In genomic region chr9:5825223-5825622, GRCh38 we compare ENCODE assay signal across 18 cellular contexts. TPM values are rescaled to one million over a fixed set of nuclear protein-coding genes. Genes with fewer than 3 reads are reported as not detected.
DNase-seq lines count a peak whose midpoint lies in the region; ATAC-seq, FAIRE-seq and TF ChIP-seq lines count a peak whose summit lies in the region.
"Had no signal": no experiment of that assay in that cellular context is flagged by ENCODE, and none has a peak within 500 bp of the region (broad histone marks: within the 10 kb centered on the region; RNA-seq: fewer than 3 reads in every experiment).

No MANE protein-coding gene starts in this region.

- CTCF ChIA-PET in activated CD8-positive, alpha-beta T cell treated with anti-CD3 and anti-CD28 coated beads, Interleukin-2, amount 10 ng/mL, durations not matched to agents 7 days and 5 days (lab: Charles Lee), result interaction anchor here (1.0 to 3.1 kb wide), 4 partner anchors 26 to 199 kb away, joined by 3 to 14 read pairs (median 4); no protein-coding TSS in a partner anchor

- peak overlapping the region in 1 of 2 donors; percentile 13 for H3K27ac Mint-ChIP-seq in activated naive CD4-positive, alpha-beta T cell treated with anti-CD3 and anti-CD28 coated beads, Interleukin-2, amount 50 U/mL, for 72 hours
- H3K27ac Mint-ChIP-seq in activated CD8-positive, alpha-beta T cell treated with anti-CD3 and anti-CD28 coated beads, Interleukin-2, amount 10 ng/mL, durations not matched to agents 7 days and 5 days, result no peak overlapping the region

- no peak overlapping the region for H3K4me3 ChIP-seq in uterus

- peak overlapping the region; percentile 74 for H3K27ac ChIP-seq in substantia nigra (ENCODE audit: low read depth, low read length, poor library complexity, severe bottlenecking)
- no peak overlapping the region for H3K27ac ChIP-seq in uterus

- no peaks in the 10 kb centered on the region for H3K27me3 ChIP-seq in uterus

- H3K27me3 Mint-ChIP-seq in activated CD8-positive, alpha-beta T cell treated with anti-CD3 and anti-CD28 coated beads, Interleukin-2, amount 10 ng/mL, durations not matched to agents 7 days and 5 days (ENCODE audit: low read depth), result no peaks in the 10 kb centered on the region
- H3K27me3 Mint-ChIP-seq: CD4-positive, alpha-beta T cell had no signal

- H3K36me3 ChIP-seq in uterus, result no peaks in the 10 kb centered on the region

- TF ChIP-seq CTCF in D721Med (IDR thresholded peaks at IDR 0.05; ENCODE audit: insufficient read depth, missing control alignments) (no peak), uterus (IDR thresholded peaks at IDR 0.05) (no peak)

- H3K9me3 ChIP-seq in uterus, result no peaks in the 10 kb centered on the region

- peaks cover 39% of the 10 kb centered on the region for H3K4me1 Mint-ChIP-seq in activated CD8-positive, alpha-beta T cell treated with anti-CD3 and anti-CD28 coated beads, Interleukin-2, amount 10 ng/mL, durations not matched to agents 7 days and 5 days (ENCODE audit: low read depth)

- no peaks in the 10 kb centered on the region for H3K4me1 ChIP-seq in uterus

- no peak for TF ChIP-seq POLR2A in uterus (IDR thresholded peaks at IDR 0.05)

- intact Hi-C loops in uterus (cut with DNase I; ENCODE audit: low total_unique reads), result no loop called here

- DNase-seq in activated naive CD4-positive, alpha-beta T cell treated with anti-CD3 and anti-CD28 coated beads, Interleukin-2, amount 50 U/mL, for 72 hours (ENCODE audit: low spot score in 2 of 2), result no peak
- no peak for DNase-seq in activated naive CD4-positive, alpha-beta T cell treated with Interleukin-2 at 50 U/mL for 16 hours
- DNase-seq in activated CD8-positive, alpha-beta T cell treated with anti-CD3 and anti-CD28 coated beads, Interleukin-2, amount 10 ng/mL, durations not matched to agents 7 days and 5 days, result no peak
- peak; percentile 68 for DNase-seq in globus pallidus (ENCODE audit: low spot score)
- peak in 19 of 49 donors; percentile 3 to 69 (median 14) for DNase-seq in substantia nigra (lab: John Stamatoyannopoulos, UW)
- no peak for DNase-seq in D721Med (ENCODE audit: insufficient read length, low spot score)
- no peak for DNase-seq in stimulated activated CD4-positive, alpha-beta T cell treated with anti-CD3 and anti-CD28 coated beads, Interleukin-4, amount 100 ng/mL, for 24 hours
- DNase-seq in uterus, result no peak
- DNase-seq: AML-193; CD4-positive, alpha-beta T cell; GF-D8; Karpas-422; NCI-H1417 treated with DMSO at 0.1 percent for 48 hours; NCI-H2029; NCI-H2171 treated with DMSO at 0.1 percent for 48 hours; NCI-H774 had no signal

- no peak for FAIRE-seq in D721Med (lab: Jason Lieb, UNC)
- FAIRE-seq: H54 had no signal

- ATAC-seq in activated naive CD4-positive, alpha-beta T cell treated with anti-CD3 and anti-CD28 coated beads, Interleukin-2, amount 50 U/mL, for 72 hours, result peak; percentile 24
- ATAC-seq in activated CD8-positive, alpha-beta T cell treated with anti-CD3 and anti-CD28 coated beads, Interleukin-2, amount 10 ng/mL, durations not matched to agents 7 days and 5 days, result peak; percentile 27
- ATAC-seq: Right ventricle myocardium inferior had no signal

- H3K4me3 Mint-ChIP-seq in activated CD8-positive, alpha-beta T cell treated with anti-CD3 and anti-CD28 coated beads, Interleukin-2, amount 10 ng/mL, durations not matched to agents 7 days and 5 days, result no peak overlapping the region
- H3K4me3 Mint-ChIP-seq: CD4-positive, alpha-beta T cell had no signal

- POLR2A ChIA-PET in activated CD8-positive, alpha-beta T cell treated with anti-CD3 and anti-CD28 coated beads, Interleukin-2, amount 10 ng/mL, durations not matched to agents 7 days and 5 days (lab: Charles Lee), result no interaction called here

- H3K36me3 Mint-ChIP-seq in activated naive CD4-positive, alpha-beta T cell treated with anti-CD3 and anti-CD28 coated beads, Interleukin-2, amount 50 U/mL, for 72 hours, result peaks cover 0 to 19% of the 10 kb centered on the region in 2 donors
- H3K36me3 Mint-ChIP-seq in activated CD8-positive, alpha-beta T cell treated with anti-CD3 and anti-CD28 coated beads, Interleukin-2, amount 10 ng/mL, durations not matched to agents 7 days and 5 days (ENCODE audit: low read depth), result peaks cover 66% of the 10 kb centered on the region

- H3K9me3 Mint-ChIP-seq in activated naive CD4-positive, alpha-beta T cell treated with anti-CD3 and anti-CD28 coated beads, Interleukin-2, amount 50 U/mL, for 72 hours, result no peaks in the 10 kb centered on the region
- no peaks in the 10 kb centered on the region for H3K9me3 Mint-ChIP-seq in activated CD8-positive, alpha-beta T cell treated with anti-CD3 and anti-CD28 coated beads, Interleukin-2, amount 10 ng/mL, durations not matched to agents 7 days and 5 days (ENCODE audit: insufficient read depth)
- H3K9me3 Mint-ChIP-seq: CD4-positive, alpha-beta T cell had no signal

RNA-seq across cellular contexts. Expression of gene ERMP1, which starts 7.7 kb away (rescaled TPM):
- total RNA-seq in activated naive CD4-positive, alpha-beta T cell treated with anti-CD3 and anti-CD28 coated beads, Interleukin-2, amount 50 U/mL, for 72 hours, result 10 to 100 TPM; 22.5 to 22.8 TPM
- total RNA-seq in activated CD8-positive, alpha-beta T cell treated with anti-CD3 and anti-CD28 coated beads, Interleukin-2, amount 10 ng/mL, durations not matched to agents 7 days and 5 days, result 10 to 100 TPM; 28.0 to 30.6 TPM
- total RNA-seq in uterus, result 10 to 100 TPM in 2 of 4 donors, 1 to 10 TPM in 2; 7.9 to 34.9 (median 11.5) TPM
